22 cellular contexts compared by ENCODE assay signal in genomic region chr2:24761866-24762265, GRCh38. TPM values are rescaled to one million over a fixed set of nuclear protein-coding genes. Genes with fewer than 3 reads are reported as not detected.
A peak's percentile ranks its signal among the peaks of the same experiment; 100 is the strongest.
DNase-seq lines count a peak whose midpoint lies in the region; ATAC-seq lines count a peak whose summit lies in the region.
"Had no signal": no experiment of that assay in that cellular context is flagged by ENCODE, and none has a peak within 500 bp of the region (broad histone marks: within the 10 kb centered on the region; RNA-seq: fewer than 3 reads in every experiment).

No MANE protein-coding gene starts in this region.

- H3K4me3 Mint-ChIP-seq in activated naive CD4-positive, alpha-beta T cell treated with anti-CD3 and anti-CD28 coated beads, Interleukin-2, amount 10 ng/mL, durations not matched to agents 7 days and 5 days: no peak overlapping the region
- H3K4me3 Mint-ChIP-seq: CD4-positive, CD25-positive, alpha-beta regulatory T cell; GM23338; IgD-negative memory B cell had no signal

- CTCF ChIA-PET in activated naive CD4-positive, alpha-beta T cell treated with anti-CD3 and anti-CD28 coated beads, Interleukin-2, amount 10 ng/mL, durations not matched to agents 7 days and 5 days (lab: Charles Lee): no interaction called here

- no peak for ATAC-seq in Right ventricle myocardium superior (ENCODE audit: poor library complexity)
- ATAC-seq: GM12878, GM23338 had no signal

- H3K9me3 Mint-ChIP-seq in activated naive CD4-positive, alpha-beta T cell treated with anti-CD3 and anti-CD28 coated beads, Interleukin-2, amount 10 ng/mL, durations not matched to agents 7 days and 5 days: no peaks in the 10 kb centered on the region
- H3K9me3 Mint-ChIP-seq: CD4-positive, CD25-positive, alpha-beta regulatory T cell; GM23338; IgD-negative memory B cell had no signal

- DNase-seq in Right ventricle myocardium superior (peak; percentile 53), cardiac septum (ENCODE audit: low spot score) (no peak), NCI-H82 (lab: John Stamatoyannopoulos, UW) (peak; percentile 92), medulla oblongata (ENCODE audit: extremely low spot score) (peak; percentile 69), pons (ENCODE audit: low spot score) (peak; percentile 20), NCI-H2107 treated with DMSO at 0.1 percent for 48 hours (lab: John Stamatoyannopoulos, UW; ENCODE audit: unreplicated experiment) (no peak), NCI-H128 (lab: John Stamatoyannopoulos, UW; ENCODE audit: unreplicated experiment) (no peak)
- no peak for DNase-seq in activated naive CD4-positive, alpha-beta T cell treated with anti-CD3 and anti-CD28 coated beads, Interleukin-2, amount 10 ng/mL, durations not matched to agents 7 days and 5 days
- DNase-seq: CD4-positive, CD25-positive, alpha-beta regulatory T cell; GDM1; HCEC 1CT; NCI-H1092; NCI-H1436; NCI-H1930; NCI-H446 treated with DMSO at 0.1 percent for 48 hours; NCI-H526; Peyer's patch; SK-N-SH; SW 1271 had no signal

- intact Hi-C loops in Right ventricle myocardium superior (cut with DNase I) (no loop called here), cardiac septum (cut with DNase I) (no loop called here)

- no peak overlapping the region for H3K27ac Mint-ChIP-seq in activated naive CD4-positive, alpha-beta T cell treated with anti-CD3 and anti-CD28 coated beads, Interleukin-2, amount 10 ng/mL, durations not matched to agents 7 days and 5 days
- H3K27ac Mint-ChIP-seq: CD4-positive, CD25-positive, alpha-beta regulatory T cell; GM23338; IgD-negative memory B cell had no signal

- H3K27me3 Mint-ChIP-seq in activated naive CD4-positive, alpha-beta T cell treated with anti-CD3 and anti-CD28 coated beads, Interleukin-2, amount 10 ng/mL, durations not matched to agents 7 days and 5 days: no peaks in the 10 kb centered on the region
- H3K27me3 Mint-ChIP-seq: CD4-positive, CD25-positive, alpha-beta regulatory T cell; IgD-negative memory B cell had no signal

- peaks cover 10% of the 10 kb centered on the region for H3K4me1 Mint-ChIP-seq in activated naive CD4-positive, alpha-beta T cell treated with anti-CD3 and anti-CD28 coated beads, Interleukin-2, amount 10 ng/mL, durations not matched to agents 7 days and 5 days
- H3K4me1 Mint-ChIP-seq: GM23338 had no signal

- peaks cover 14% of the 10 kb centered on the region for H3K36me3 Mint-ChIP-seq in activated naive CD4-positive, alpha-beta T cell treated with anti-CD3 and anti-CD28 coated beads, Interleukin-2, amount 10 ng/mL, durations not matched to agents 7 days and 5 days

RNA-seq across cellular contexts. Expression of gene PTRHD1, which starts 31.3 kb away (rescaled TPM):
- 31.4 TPM for total RNA-seq in Right ventricle myocardium superior
- 23.2 TPM for total RNA-seq in cardiac septum

RNA-seq across cellular contexts. Expression of gene CENPO, which starts 31.4 kb away (rescaled TPM):
- 2.2 TPM for total RNA-seq in Right ventricle myocardium superior
- total RNA-seq in cardiac septum: 2.3 TPM

Comparison
In these comparisons a context has a peak if more than half of its experiments do, and no peak if none do; other contexts are left out.
1. DNase-seq: peak in Right ventricle myocardium superior (single experiment), NCI-H82 (single experiment), medulla oblongata (single experiment) and pons (single experiment); none in cardiac septum (single experiment), activated naive CD4-positive, alpha-beta T cell treated with anti-CD3 and anti-CD28 coated beads, Interleukin-2, amount 10 ng/mL, durations not matched to agents 7 days and 5 days (single experiment), NCI-H2107 treated with DMSO at 0.1 percent for 48 hours (single experiment) and NCI-H128 (single experiment).